ENCODE assay signal across 8 cellular contexts in genomic region chr12:26203167-26203566, GRCh38. TPM values are rescaled to one million over a fixed set of nuclear protein-coding genes. Genes with fewer than 3 reads are reported as not detected.
"Had no signal": no experiment of that assay in that cellular context is flagged by ENCODE, and none has a peak within 500 bp of the region (broad histone marks: within the 10 kb centered on the region; RNA-seq: fewer than 3 reads in every experiment).

No MANE protein-coding gene starts in this region.

- H2AFZ ChIP-seq: GM23338 had no signal

- H3K27ac Mint-ChIP-seq: GM23338, H9, HFFc6 had no signal

- H3K9me3 Mint-ChIP-seq: GM23338, H9, HFFc6 had no signal

- ATAC-seq: GM23338, K562 had no signal

- H3K27ac ChIP-seq: HL-60 had no signal

- DNase-seq: H9, HCEC 1CT, HFFc6, IMR-90 had no signal

- H3K4me3 Mint-ChIP-seq: GM23338, H9, HFFc6 had no signal

- H3K4me3 ChIP-seq: GM23338, K562 had no signal

- FAIRE-seq: H1, K562 had no signal

RNA-seq across cellular contexts. Expression of gene SSPN, which starts 7.8 kb away (rescaled TPM):
- polyA plus RNA-seq: K562 had no signal
